Comparison of ENCODE assay signal across 17 cellular contexts in the genomic region with DNA sequence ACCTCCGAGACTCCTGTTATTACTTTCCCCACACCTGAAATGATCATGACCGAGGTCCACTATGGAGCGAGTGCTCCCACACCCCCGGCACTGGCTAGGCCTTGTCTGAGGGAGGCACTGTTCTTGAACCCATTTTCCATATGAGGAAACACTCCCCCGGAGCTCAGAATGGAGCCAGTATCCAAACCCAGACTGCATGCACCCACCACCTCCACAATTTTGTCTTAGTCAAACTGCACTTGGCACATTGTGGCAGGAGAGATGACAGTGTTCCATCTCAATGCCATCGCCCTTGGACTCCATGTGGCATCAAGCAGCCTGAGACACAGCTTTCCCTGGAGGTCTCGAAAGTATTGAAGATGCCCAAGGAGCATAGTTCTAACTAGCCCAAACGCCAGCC.
DNase-seq lines count a peak whose midpoint lies in the region; ATAC-seq, FAIRE-seq and TF ChIP-seq lines count a peak whose summit lies in the region.
"Had no signal": no experiment of that assay in that cellular context is flagged by ENCODE, and none has a peak within 500 bp of the region (broad histone marks: within the 10 kb centered on the region; RNA-seq: fewer than 3 reads in every experiment).

No MANE protein-coding gene starts in this region.

- CTCF ChIA-PET in H1 (lab: Charles Lee; ENCODE audit: partially characterized antibody), result interaction anchor here (0.7 to 2.7 kb wide), 8 partner anchors 9 to 73 kb away, joined by 3 to 9 read pairs (median 4); no protein-coding TSS in a partner anchor

- H4K5ac ChIP-seq in H1 (ENCODE audit: insufficient read length, low read depth, low read length), result no peak overlapping the region
- no peak overlapping the region for H4K5ac ChIP-seq in H9 (ENCODE audit: insufficient read length, low read depth, low read length)

- peaks cover 2% of the 10 kb centered on the region for H3K27me3 Mint-ChIP-seq in H9 (ENCODE audit: low read depth)

- POLR2A ChIA-PET in H1 (lab: Charles Lee; ENCODE audit: partially characterized antibody), result interaction anchor here (0.8 to 1.2 kb wide), 2 partner anchors 12 to 41 kb away, joined by 3 read pairs; no protein-coding TSS in a partner anchor

- H3K4me1 Mint-ChIP-seq in H9, result peaks cover 6 to 11% of the 10 kb centered on the region in 2 experiments; a peak in 3 of 4 replicates

- H2BK120ac ChIP-seq in H1 (replicated peaks; ENCODE audit: low read depth, low read length) (no peak overlapping the region), H9 (ENCODE audit: low read depth, low read length, poor library complexity, severe bottlenecking) (no peak overlapping the region)

- H2BK5ac ChIP-seq in H1 (ENCODE audit: low read depth, low read length) (no peak overlapping the region), H9 (ENCODE audit: insufficient read length, low read length) (no peak overlapping the region)

- intact Hi-C loops in left ventricle myocardium superior (cut with micrococcal nuclease), result no loop called here
- intact Hi-C loops in heart right ventricle (cut with DNase I), result no loop called here

- no peak overlapping the region for H3K9ac ChIP-seq in H1 (replicated peaks in 1 of 4; ENCODE audit: extremely low read depth in 1 of 4, low read depth in 3 of 4, low read length in 3 of 4)
- H3K9ac ChIP-seq in H9 (ENCODE audit: extremely low read depth, insufficient read length, low read length), result no peak overlapping the region

- no peak overlapping the region for H2BK20ac ChIP-seq in H1 (ENCODE audit: low read length)
- H2BK20ac ChIP-seq in H9 (ENCODE audit: low read depth, low read length, poor library complexity, severe bottlenecking), result no peak overlapping the region

- H2AFZ ChIP-seq in H1 (ENCODE audit: low read length) (no peak overlapping the region), osteoblast (ENCODE audit: low read length) (no peak overlapping the region), H9 (ENCODE audit: low read length) (no peak overlapping the region)

- H3K4me3 ChIP-seq in heart right ventricle, result no peak overlapping the region
- no peak overlapping the region for H3K4me3 ChIP-seq in H1 (ENCODE audit: extremely low read depth in 1 of 4, insufficient read depth in 2 of 4, low read depth in 3 of 4, low read length in 4 of 4)
- no peak overlapping the region for H3K4me3 ChIP-seq in osteoblast (ENCODE audit: insufficient read depth, low read length)

- peaks cover 0 to 24% (median 3%) of the 10 kb centered on the region in 9 donors for H3K4me1 ChIP-seq in heart right ventricle
- H3K4me1 ChIP-seq in H1 (replicated peaks in 1 of 4; ENCODE audit: control insufficient read depth in 3 of 4, insufficient read depth in 4 of 4, low read length in 3 of 4), result no peaks in the 10 kb centered on the region; a peak in 2 of 7 replicates
- no peaks in the 10 kb centered on the region for H3K4me1 ChIP-seq in osteoblast (ENCODE audit: insufficient read depth, low read length)
- H3K4me1 ChIP-seq in H9 (ENCODE audit: insufficient read depth, low read length), result peaks cover 6% of the 10 kb centered on the region; the same call in 1 of the 2 replicates
- H3K4me1 ChIP-seq: Caco-2 had no signal

- H2BK12ac ChIP-seq in H1 (ENCODE audit: low read depth, low read length), result no peak overlapping the region
- no peak overlapping the region for H2BK12ac ChIP-seq in H9 (ENCODE audit: insufficient read length, low read depth, low read length)

- H3K18ac ChIP-seq in H1 (ENCODE audit: extremely low read depth, low read length), result no peak overlapping the region
- no peak overlapping the region for H3K18ac ChIP-seq in H9 (ENCODE audit: insufficient read length, low read depth, low read length)

- H3K4ac ChIP-seq in H1 (replicated peaks; ENCODE audit: insufficient read length, low read depth, low read length) (no peak overlapping the region), H9 (ENCODE audit: low read depth, low read length) (no peak overlapping the region)

- H3K27ac ChIP-seq in heart right ventricle (no peak overlapping the region), H1 (ENCODE audit: low read depth, low read length) (no peak overlapping the region), osteoblast (ENCODE audit: low read depth, low read length) (no peak overlapping the region), H9 (ENCODE audit: insufficient read length, low read depth, low read length) (no peak overlapping the region)
- H3K27ac ChIP-seq: C4-2B had no signal

- no peaks in the 10 kb centered on the region for H3K79me2 ChIP-seq in H1 (ENCODE audit: control insufficient read depth in 1 of 2, insufficient read depth in 2 of 2, low read length in 2 of 2)
- no peaks in the 10 kb centered on the region for H3K79me2 ChIP-seq in osteoblast (ENCODE audit: insufficient read depth, low read length)
- no peaks in the 10 kb centered on the region; the same call in 1 of the 2 replicates for H3K79me2 ChIP-seq in H9 (ENCODE audit: insufficient read depth, low read length)

- no peak overlapping the region for H3K23ac ChIP-seq in H1 (ENCODE audit: insufficient read length)
- no peak overlapping the region for H3K23ac ChIP-seq in H9 (ENCODE audit: insufficient read length, low read depth, low read length)

- TF ChIP-seq EP300 in H1 (IDR thresholded peaks at IDR 0.05; ENCODE audit: borderline replicate concordance in 1 of 2, low read depth in 2 of 2, low read length in 2 of 2), result no peak

- DNase-seq in left ventricle myocardium superior, result peak; percentile 8
- DNase-seq in heart right ventricle, result no peak
- no peak for DNase-seq in H1 (ENCODE audit: low read depth in 1 of 2, low spot score in 2 of 2)
- peak; percentile 50 for DNase-seq in osteoblast (ENCODE audit: insufficient read length, low spot score, missing footprints)
- DNase-seq in H9, result no peak
- DNase-seq in HT-29 (ENCODE audit: low spot score), result no peak
- DNase-seq in inferior parietal cortex (ENCODE audit: extremely low spot score), result no peak
- DNase-seq: 8988T; AML-193; Caco-2; CD8-positive, alpha-beta memory T cell; DND-41; GDM1 had no signal

- H3K79me1 ChIP-seq in H1 (ENCODE audit: low read depth, low read length), result no peaks in the 10 kb centered on the region
- no peaks in the 10 kb centered on the region for H3K79me1 ChIP-seq in H9 (ENCODE audit: insufficient read depth, low read depth, low read length, poor library complexity, severe bottlenecking)

- no peak overlapping the region for H3K4me3 Mint-ChIP-seq in H9
- H3K4me3 Mint-ChIP-seq: CD8-positive, alpha-beta memory T cell had no signal

- H3K14ac ChIP-seq in H1 (ENCODE audit: insufficient read length) (no peak overlapping the region), H9 (ENCODE audit: insufficient read depth, low read length) (no peak overlapping the region)

- H3K27me3 ChIP-seq in heart right ventricle (peaks cover 0 to 11% (median 0%) of the 10 kb centered on the region in 7 donors), H1 (replicated peaks in 1 of 4; ENCODE audit: control insufficient read depth in 3 of 4, extremely low read depth in 1 of 4, insufficient read depth in 3 of 4, low read length in 3 of 4) (no peaks in the 10 kb centered on the region), osteoblast (ENCODE audit: insufficient read depth, low read length) (no peaks in the 10 kb centered on the region), H9 (ENCODE audit: insufficient read depth, low read length) (no peaks in the 10 kb centered on the region)

- H3K36me3 ChIP-seq in heart right ventricle (no peaks in the 10 kb centered on the region), H1 (ENCODE audit: control insufficient read depth in 2 of 4, insufficient read depth in 4 of 4, low read length in 3 of 4) (no peaks in the 10 kb centered on the region), osteoblast (ENCODE audit: insufficient read depth, low read length) (no peaks in the 10 kb centered on the region)

- H3K9me3 ChIP-seq in heart right ventricle (peaks cover 0 to 14% (median 4%) of the 10 kb centered on the region in 11 donors), H1 (ENCODE audit: insufficient read depth in 2 of 2, low read depth in 1 of 2, low read length in 1 of 2) (no peaks in the 10 kb centered on the region), osteoblast (ENCODE audit: low read depth, low read length) (no peaks in the 10 kb centered on the region), H9 (ENCODE audit: control insufficient read depth, low read depth, low read length) (no peaks in the 10 kb centered on the region)
- H3K9me3 ChIP-seq: Caco-2 had no signal

- no peak overlapping the region for H3K4me2 ChIP-seq in H1 (ENCODE audit: insufficient read depth in 1 of 2, low read depth in 2 of 2, low read length in 2 of 2)
- no peak overlapping the region for H3K4me2 ChIP-seq in osteoblast (ENCODE audit: insufficient read depth, low read length)
- no peak overlapping the region for H3K4me2 ChIP-seq in H9 (ENCODE audit: insufficient read depth, insufficient read length, low read length)

- H3K27ac Mint-ChIP-seq in H9, result no peak overlapping the region

- 88 to 91% methylated on average over 8 of the region's 8 CpGs for WGBS in heart right ventricle, 2 donors
- WGBS in H1 (ENCODE audit: extremely low coverage in 1 of 2, insufficient coverage in 1 of 2, insufficient read length in 1 of 2, insufficient replicate concordance in 2 of 2, low coverage in 1 of 2, low lambda C conversion rate in 2 of 2, missing lambda C conversion rate in 1 of 2), 2 experiments, result 93% methylated on average over 8 of the region's 8 CpGs; no CpG with 5 or more reads in 1 of the 2 experiments
- no CpG with 5 or more reads among the region's 8 CpGs for WGBS in H9 (ENCODE audit: extremely low coverage, insufficient read length, low lambda C conversion rate)

- H3K56ac ChIP-seq in H1 (replicated peaks; ENCODE audit: insufficient read length, low read depth, low read length) (no peak overlapping the region), H9 (ENCODE audit: insufficient read length, low read depth, low read length) (no peak overlapping the region)

- H2AK5ac ChIP-seq in H1 (ENCODE audit: low read depth, low read length) (peak overlapping the region; percentile 40; the same call in 1 of the 2 replicates), H9 (ENCODE audit: insufficient read length, low read length) (no peak overlapping the region)

- H4K91ac ChIP-seq in H1 (replicated peaks; ENCODE audit: insufficient read length, low read length) (no peak overlapping the region), H9 (ENCODE audit: insufficient read length, low read depth, low read length) (no peak overlapping the region)

- H4K20me1 ChIP-seq in H1 (replicated peaks in 1 of 2; ENCODE audit: control insufficient read depth in 1 of 2, insufficient read depth in 2 of 2, low read length in 2 of 2) (peaks cover 0 to 1% of the 10 kb centered on the region in 2 experiments), osteoblast (ENCODE audit: insufficient read depth, low read length) (no peaks in the 10 kb centered on the region), H9 (ENCODE audit: control insufficient read depth, insufficient read depth, insufficient read length) (peaks cover 2% of the 10 kb centered on the region)

- H3K36me3 Mint-ChIP-seq in H9 (ENCODE audit: insufficient read depth in 1 of 3, low read depth in 3 of 3), result peaks cover 0 to 3% (median 2%) of the 10 kb centered on the region in 3 experiments; a peak in 3 of 7 replicates
- H3K36me3 Mint-ChIP-seq: CD8-positive, alpha-beta memory T cell had no signal

- H3T11ph ChIP-seq in H9 (ENCODE audit: low read length), result no peak overlapping the region

- peaks cover 4 to 6% of the 10 kb centered on the region in 2 experiments; a peak in 3 of 5 replicates for H3K9me3 Mint-ChIP-seq in H9

- no peak for TF ChIP-seq RAD21 in H1 (IDR thresholded peaks at IDR 0.05 in 1 of 2, conservative IDR thresholded peaks at IDR 0.05 in 1 of 2; ENCODE audit: low read depth in 2 of 2, low read length in 2 of 2)

- TF ChIP-seq CTCF in heart right ventricle (IDR thresholded peaks at IDR 0.05) (no peak), H1 (IDR thresholded peaks at IDR 0.05; ENCODE audit: control extremely low read depth in 1 of 3, insufficient read depth in 1 of 3, low read depth in 1 of 3, low read length in 3 of 3) (no peak), osteoblast (IDR thresholded peaks at IDR 0.05; ENCODE audit: extremely low read depth, low read depth, low read length) (no peak), H9 (conservative IDR thresholded peaks at IDR 0.05) (no peak)

- no peak for FAIRE-seq in H1 (lab: Jason Lieb, UNC)
- FAIRE-seq: GM12892, GM19239, H54 had no signal

- H4K8ac ChIP-seq in H1 (ENCODE audit: extremely low read depth, insufficient read depth, low read length), result no peak overlapping the region
- no peak overlapping the region for H4K8ac ChIP-seq in H9 (replicated peaks; ENCODE audit: insufficient read length, low read depth, low read length)

- H2BK15ac ChIP-seq in H1 (ENCODE audit: low read length) (no peak overlapping the region), H9 (ENCODE audit: low read depth, low read length) (no peak overlapping the region)

- no peak for TF ChIP-seq POLR2A in H1 (IDR thresholded peaks at IDR 0.05; ENCODE audit: control extremely low read depth in 1 of 2, low read depth in 2 of 2, low read length in 2 of 2)

- ATAC-seq in left ventricle myocardium superior (no peak), heart right ventricle (no peak)

- H3K23me2 ChIP-seq in H1 (ENCODE audit: low read depth, low read length) (no peaks in the 10 kb centered on the region), H9 (ENCODE audit: insufficient read length, low read depth, low read length, poor library complexity, severe bottlenecking) (no peaks in the 10 kb centered on the region)

Comparison
In these comparisons a context has a peak if more than half of its experiments do, and no peak if none do; other contexts are left out.
1. DNase-seq: peak in left ventricle myocardium superior (single experiment) and osteoblast (single experiment); none in heart right ventricle (0 of 2), H1 (0 of 2), H9 (single experiment), HT-29 (single experiment) and inferior parietal cortex (single experiment).